13 cellular contexts compared by ENCODE assay signal in genomic region chr10:30420266-30420665, GRCh38. TPM values are rescaled to one million over a fixed set of nuclear protein-coding genes. Genes with fewer than 3 reads are reported as not detected.
DNase-seq lines count a peak whose midpoint lies in the region; ATAC-seq and TF ChIP-seq lines count a peak whose summit lies in the region.
"Had no signal": no experiment of that assay in that cellular context is flagged by ENCODE, and none has a peak within 500 bp of the region (broad histone marks: within the 10 kb centered on the region; RNA-seq: fewer than 3 reads in every experiment).

No MANE protein-coding gene starts in this region.

- no peak overlapping the region for H3K27ac ChIP-seq in right atrium auricular region
- H3K27ac ChIP-seq: foreskin keratinocyte had no signal

- H3K4me3 Mint-ChIP-seq in activated T-cell treated with anti-CD3 and anti-CD28 coated beads, Interleukin-2, amount 50 U/mL, for 72 hours = no peak overlapping the region
- H3K4me3 Mint-ChIP-seq: activated CD4-positive, alpha-beta T cell treated with anti-CD3 and anti-CD28 coated beads, Interleukin-2, amount 10 ng/mL, durations not matched to agents 7 days and 5 days; CD4-positive, CD25-positive, alpha-beta regulatory T cell had no signal

- no peak for TF ChIP-seq CTCF in right atrium auricular region (IDR thresholded peaks at IDR 0.05)

- H3K27me3 Mint-ChIP-seq in activated T-cell treated with anti-CD3 and anti-CD28 coated beads, Interleukin-2, amount 50 U/mL, for 72 hours (ENCODE audit: low read depth) = peaks cover 9% of the 10 kb centered on the region
- H3K27me3 Mint-ChIP-seq: activated CD4-positive, alpha-beta T cell treated with anti-CD3 and anti-CD28 coated beads, Interleukin-2, amount 10 ng/mL, durations not matched to agents 7 days and 5 days; CD4-positive, CD25-positive, alpha-beta regulatory T cell had no signal

- no peak overlapping the region for H3K27ac Mint-ChIP-seq in activated T-cell treated with anti-CD3 and anti-CD28 coated beads, Interleukin-2, amount 50 U/mL, for 72 hours
- H3K27ac Mint-ChIP-seq: CD4-positive, CD25-positive, alpha-beta regulatory T cell had no signal

- H3K36me3 ChIP-seq in right atrium auricular region = no peaks in the 10 kb centered on the region

- intact Hi-C loops in sciatic nerve (cut with DNase I) = no loop called here

- H3K9me3 ChIP-seq in right atrium auricular region = no peaks in the 10 kb centered on the region

- H3K36me3 Mint-ChIP-seq in activated T-cell treated with anti-CD3 and anti-CD28 coated beads, Interleukin-2, amount 50 U/mL, for 72 hours (ENCODE audit: insufficient read depth in 2 of 2) = peaks cover 0 to 3% of the 10 kb centered on the region in 2 donors
- H3K36me3 Mint-ChIP-seq: CD4-positive, CD25-positive, alpha-beta regulatory T cell had no signal

- no peak for DNase-seq in right atrium auricular region (ENCODE audit: low spot score)
- DNase-seq in epidermal melanocyte (ENCODE audit: insufficient read length, low spot score) = no peak
- no peak for DNase-seq in activated T-cell treated with anti-CD3 and anti-CD28 coated beads, Interleukin-2, amount 50 U/mL, for 72 hours
- DNase-seq in sciatic nerve (ENCODE audit: low spot score) = no peak
- DNase-seq: activated CD4-positive, alpha-beta T cell treated with anti-CD3 and anti-CD28 coated beads, Interleukin-2, amount 10 ng/mL, durations not matched to agents 7 days and 5 days; activated naive CD4-positive, alpha-beta T cell treated with anti-CD3 and anti-CD28 coated beads, Interleukin-2, amount 50 U/mL, for 16 hours; CD4-positive, CD25-positive, alpha-beta regulatory T cell; foreskin keratinocyte; NCI-H524 had no signal

- peak; percentile 31; the same call in 1 of the 2 replicates for TF ChIP-seq POLR2A in Raji (IDR thresholded peaks at IDR 0.05; ENCODE audit: insufficient read depth, low read depth, low read length)

- peaks cover 0 to 18% of the 10 kb centered on the region in 2 donors for H3K4me1 ChIP-seq in right atrium auricular region

- H3K4me1 Mint-ChIP-seq in activated T-cell treated with anti-CD3 and anti-CD28 coated beads, Interleukin-2, amount 50 U/mL, for 72 hours (ENCODE audit: low read depth) = peaks cover 68% of the 10 kb centered on the region

- no peaks in the 10 kb centered on the region for H3K9me3 Mint-ChIP-seq in activated T-cell treated with anti-CD3 and anti-CD28 coated beads, Interleukin-2, amount 50 U/mL, for 72 hours
- H3K9me3 Mint-ChIP-seq: activated CD4-positive, alpha-beta T cell treated with anti-CD3 and anti-CD28 coated beads, Interleukin-2, amount 10 ng/mL, durations not matched to agents 7 days and 5 days had no signal

- no peaks in the 10 kb centered on the region for H3K27me3 ChIP-seq in right atrium auricular region
- H3K27me3 ChIP-seq: foreskin keratinocyte had no signal

- ATAC-seq in GM18499 (IDR thresholded peaks at IDR 0.05; ENCODE audit: insufficient read depth, unreplicated experiment) (peak; percentile 59), GM21390 (IDR thresholded peaks at IDR 0.05; ENCODE audit: unreplicated experiment) (peak; percentile 45), HG03039 (IDR thresholded peaks at IDR 0.05; ENCODE audit: unreplicated experiment) (peak; percentile 67), sciatic nerve (no peak)
- ATAC-seq in activated T-cell treated with anti-CD3 and anti-CD28 coated beads, Interleukin-2, amount 50 U/mL, for 72 hours (replicated peaks in 1 of 2) = no peak
- ATAC-seq: foreskin keratinocyte had no signal

- H3K4me3 ChIP-seq in right atrium auricular region = no peak overlapping the region

RNA-seq across cellular contexts. Expression of gene MAP3K8, which starts 13.7 kb away (rescaled TPM):
- total RNA-seq in right atrium auricular region (10 to 100 TPM; 10.6 to 18.9 TPM), sciatic nerve (85.2 TPM)
- 10 to 100 TPM; 27.0 to 41.1 TPM for total RNA-seq in activated T-cell treated with anti-CD3 and anti-CD28 coated beads, Interleukin-2, amount 50 U/mL, for 72 hours

Comparison
In these comparisons a context has a peak if more than half of its experiments do, and no peak if none do; other contexts are left out.
1. ATAC-seq: peak in GM18499 (single experiment), GM21390 (single experiment) and HG03039 (single experiment); none in activated T-cell treated with anti-CD3 and anti-CD28 coated beads, Interleukin-2, amount 50 U/mL, for 72 hours (0 of 2) and sciatic nerve (single experiment).